In the genomic region with DNA sequence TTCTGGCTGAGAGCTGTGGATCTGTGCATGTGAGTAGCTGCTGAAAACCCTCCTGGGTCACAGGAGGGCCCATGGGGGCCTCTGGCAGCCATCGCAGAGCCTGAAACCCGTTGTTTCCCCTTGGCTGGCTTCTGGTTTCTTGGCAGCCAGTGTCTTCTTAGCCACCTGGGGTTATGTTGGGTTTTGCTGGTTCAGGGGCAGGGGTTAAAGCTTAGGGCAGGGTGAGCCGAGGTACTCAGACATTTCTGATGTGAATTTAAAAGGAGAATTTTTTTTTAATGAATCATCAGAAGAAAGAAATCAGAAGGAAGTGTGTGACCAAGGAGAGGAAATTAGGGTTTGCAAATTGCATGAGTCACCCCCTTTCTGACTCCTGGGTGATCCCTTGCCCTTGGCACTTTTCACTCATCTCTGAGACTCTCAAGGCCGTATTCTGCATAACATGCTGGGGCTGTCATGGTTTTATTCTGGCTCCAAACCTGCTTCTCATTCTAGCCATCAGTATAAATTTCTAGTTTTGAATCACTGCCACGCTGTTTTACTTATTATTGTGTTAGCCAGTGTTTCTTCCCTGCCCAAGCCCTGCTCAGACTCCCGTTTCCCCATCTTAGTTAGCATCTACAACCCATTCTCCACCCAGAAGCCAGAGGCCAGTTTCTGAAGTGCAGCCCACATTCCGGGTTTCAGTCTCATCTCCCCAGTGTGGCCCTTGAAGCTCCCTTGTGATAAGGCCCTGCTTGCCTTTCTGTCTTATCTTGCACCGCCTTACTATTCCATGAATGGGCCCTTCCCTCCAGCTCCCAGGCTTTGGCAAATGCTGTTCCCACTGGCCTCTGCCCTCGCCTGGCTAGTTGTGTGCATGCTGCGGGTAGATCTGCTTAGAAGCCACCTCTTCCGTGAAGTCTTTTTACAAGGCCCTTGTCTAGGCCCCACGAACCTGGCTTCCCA, we compare ENCODE assay signal across 8 cellular contexts. TPM values are rescaled to one million over a fixed set of nuclear protein-coding genes. Genes with fewer than 3 reads are reported as not detected.
DNase-seq lines count a peak whose midpoint lies in the region; ATAC-seq, FAIRE-seq and TF ChIP-seq lines count a peak whose summit lies in the region.

No MANE protein-coding gene starts in this region.

- intact Hi-C loops in GM12878 (cut with micrococcal nuclease; ENCODE audit: unreplicated experiment) (loop anchor here (2.0 kb wide), 1 partner anchor 31 kb away; no protein-coding TSS in a partner anchor), head of caudate nucleus (cut with DNase I) (no loop called here)

- H3K4me3 ChIP-seq in BLaER1 treated with 17β-estradiol and CSF1 and Interleukin-3, amounts not matched to agents 10 nM and 100 nM, result peak overlapping the region in 4 of 10 experiments; percentile 2 to 22 (median 16); a peak in 3 of 20 replicates
- H3K4me3 ChIP-seq in GM12878 (0 out of 2 replicates have a peak overlapping the region, but pooled peaks have one; percentile 11), neural progenitor cell (no peak overlapping the region)

- peak overlapping the region; percentile 86 to 97 (median 91) for H3K4me2 ChIP-seq in BLaER1 treated with 17β-estradiol and CSF1 and Interleukin-3, amounts not matched to agents 10 nM and 100 nM
- H3K4me2 ChIP-seq in GM12878 (ENCODE audit: control insufficient read depth, insufficient read depth), result peak overlapping the region; percentile 57
- H3K4me2 ChIP-seq in neural progenitor cell, result no peak overlapping the region

- peak overlapping the region in 10 of 11 experiments; percentile 41 to 69 (median 62); a peak in 20 of 22 replicates for H3K27ac ChIP-seq in BLaER1 treated with 17β-estradiol and CSF1 and Interleukin-3, amounts not matched to agents 10 nM and 100 nM
- peak overlapping the region; percentile 9 for H3K27ac ChIP-seq in GM12878 (ENCODE audit: control insufficient read depth, insufficient read depth)
- no peak overlapping the region for H3K27ac ChIP-seq in neural progenitor cell

- H3K27me3 ChIP-seq in BLaER1 treated with 17β-estradiol and CSF1 and Interleukin-3, amounts not matched to agents 10 nM and 100 nM, result peaks cover 0 to 17% (median 10%) of the 10 kb centered on the region in 11 experiments; a peak in 7 of 22 replicates
- no peaks in the 10 kb centered on the region for H3K27me3 ChIP-seq in GM12878 (replicated peaks in 1 of 2; ENCODE audit: control insufficient read depth in 2 of 2, insufficient read depth in 2 of 2, low read length in 1 of 2)
- H3K27me3 ChIP-seq in neural progenitor cell, result no peaks in the 10 kb centered on the region

- H2AFZ ChIP-seq in GM12878 (ENCODE audit: control insufficient read depth, low read depth, low read length), result no peak overlapping the region
- no peak overlapping the region for H2AFZ ChIP-seq in neural progenitor cell (replicated peaks)

- ATAC-seq in GM19452 (IDR thresholded peaks at IDR 0.05; ENCODE audit: unreplicated experiment) (peak; percentile 65), HG03457 (IDR thresholded peaks at IDR 0.05; ENCODE audit: unreplicated experiment) (peak; percentile 47), T-cell (replicated peaks in 1 of 4) (peak; percentile 38 to 88 (median 85)), GM12878 (peak; percentile 85)

- H3K4me1 Mint-ChIP-seq in T-cell, result peaks cover 80 to 90% (median 88%) of the 10 kb centered on the region in 3 donors
- H3K4me1 Mint-ChIP-seq in neural progenitor cell, result peaks cover 24% of the 10 kb centered on the region

- 39% methylated on average over 12 of the region's 12 CpGs for WGBS in GM12878 (ENCODE audit: insufficient coverage, insufficient replicate concordance, low lambda C conversion rate, missing lambda C conversion rate)

- BruUV-seq in GM12878 (replicated peaks; lab: Mats Ljungman, UMichigan), result no TSS peak

- DNase-seq in T-cell (peak in 21 of 34 experiments; percentile 5 to 57 (median 25)), GM12878 (ENCODE audit: low read depth, low spot score) (peak; percentile 73), neural progenitor cell (ENCODE audit: low spot score) (no peak), head of caudate nucleus (no peak), occipital lobe (lab: John Stamatoyannopoulos, UW) (no peak)

- TF ChIP-seq POLR2A in GM12878 (IDR thresholded peaks at IDR 0.05; ENCODE audit: low read depth, low read length), result no peak

- peaks cover 0 to 6% (median 0%) of the 10 kb centered on the region in 11 experiments; a peak in 3 of 22 replicates for H3K9me3 ChIP-seq in BLaER1 treated with 17β-estradiol and CSF1 and Interleukin-3, amounts not matched to agents 10 nM and 100 nM (replicated peaks in 1 of 11)
- H3K9me3 ChIP-seq in GM12878 (replicated peaks; ENCODE audit: control insufficient read depth, insufficient read depth, low read length) (no peaks in the 10 kb centered on the region; the same call in 2 of the 3 replicates), neural progenitor cell (ENCODE audit: low read depth) (no peaks in the 10 kb centered on the region)

- H4K20me1 ChIP-seq in BLaER1 treated with 17β-estradiol and CSF1 and Interleukin-3, amounts not matched to agents 10 nM and 100 nM, result peaks cover 0 to 15% (median 0%) of the 10 kb centered on the region in 11 experiments; a peak in 3 of 22 replicates
- no peaks in the 10 kb centered on the region for H4K20me1 ChIP-seq in GM12878 (ENCODE audit: control insufficient read depth, insufficient read depth)
- H4K20me1 ChIP-seq in neural progenitor cell (ENCODE audit: low read depth), result no peaks in the 10 kb centered on the region

- in situ Hi-C loops in GM12878 (cut with MboI), result no loop called here

- peak overlapping the region in 10 of 11 experiments; percentile 2 to 59 (median 46); a peak in 14 of 22 replicates for H3K9ac ChIP-seq in BLaER1 treated with 17β-estradiol and CSF1 and Interleukin-3, amounts not matched to agents 10 nM and 100 nM
- H3K9ac ChIP-seq in GM12878 (ENCODE audit: control insufficient read depth, insufficient read depth, low read length), result no peak overlapping the region
- no peak overlapping the region for H3K9ac ChIP-seq in neural progenitor cell

- peaks cover 87 to 99% (median 93%) of the 10 kb centered on the region in 10 experiments for H3K4me1 ChIP-seq in BLaER1 treated with 17β-estradiol and CSF1 and Interleukin-3, amounts not matched to agents 10 nM and 100 nM
- H3K4me1 ChIP-seq in GM12878 (ENCODE audit: control insufficient read depth, insufficient read depth, low read length) (peaks cover 37% of the 10 kb centered on the region), neural progenitor cell (no peaks in the 10 kb centered on the region)

- H3K79me2 ChIP-seq in GM12878 (ENCODE audit: control insufficient read depth, insufficient read depth, low read length) (no peaks in the 10 kb centered on the region), neural progenitor cell (ENCODE audit: low read depth) (no peaks in the 10 kb centered on the region)

- H3K9me3 Mint-ChIP-seq in T-cell, result peaks cover 0 to 11% (median 10%) of the 10 kb centered on the region in 3 donors
- no peaks in the 10 kb centered on the region for H3K9me3 Mint-ChIP-seq in neural progenitor cell

- SMC1A ChIA-PET in GM12878 (lab: Charles Lee; ENCODE audit: uncharacterized antibody, unreplicated experiment), result interaction anchor here (0.6 to 9.5 kb wide), 16 partner anchors 9 to 204 kb away, joined by 3 to 111 read pairs (median 4); no protein-coding TSS in a partner anchor

- no peak for TF ChIP-seq CTCF in GM12878 (IDR thresholded peaks at IDR 0.05 in 2 of 3, conservative IDR thresholded peaks at IDR 0.05 in 1 of 3; ENCODE audit: control insufficient read depth in 2 of 3, extremely low read depth in 1 of 3, insufficient read depth in 1 of 3, low read depth in 3 of 3, low read length in 3 of 3)
- no peak for TF ChIP-seq CTCF in neural progenitor cell (IDR thresholded peaks at IDR 0.05)

- 0 out of 4 replicates have a peak, but pooled peaks of 1 of the 2 experiments have one; percentile 5 for TF ChIP-seq EP300 in GM12878 (IDR thresholded peaks at IDR 0.05; ENCODE audit: borderline replicate concordance in 1 of 2, control insufficient read depth in 1 of 2, low read depth in 2 of 2, low read length in 2 of 2)

- H3F3A ChIP-seq in neural progenitor cell (ENCODE audit: low read depth), result no peaks in the 10 kb centered on the region

- H3K4me3 Mint-ChIP-seq in T-cell (peak overlapping the region in 1 of 3 donors; percentile 49), neural progenitor cell (no peak overlapping the region)

- no peak for FAIRE-seq in GM12878 (lab: Jason Lieb, UNC)

- POLR2A ChIA-PET in T-cell (lab: Charles Lee), result interaction anchor here in 1 of 2 donors (0.6 kb wide), 1 partner anchor 13 kb away, joined by 3 read pairs; no protein-coding TSS in a partner anchor
- POLR2A ChIA-PET in GM12878 (lab: Charles Lee), result interaction anchor here (0.6 to 4.9 kb wide), 5 partner anchors 8 to 132 kb away, joined by 3 to 36 read pairs (median 3); no protein-coding TSS in a partner anchor

- CTCF ChIA-PET in T-cell (lab: Charles Lee), result no interaction called here
- CTCF ChIA-PET in GM12878 (lab: Yijun Ruan, JAX), result interaction anchor here (0.7 to 6.1 kb wide), 14 partner anchors 9 to 417 kb away, joined by 3 to 34 read pairs (median 4); no protein-coding TSS in a partner anchor

- TF ChIP-seq RAD21 in GM12878 (IDR thresholded peaks at IDR 0.05; ENCODE audit: insufficient read depth, low read depth, low read length), result no peak

- peak overlapping the region; percentile 2 to 17 for H3K27ac Mint-ChIP-seq in T-cell
- H3K27ac Mint-ChIP-seq in neural progenitor cell, result peak overlapping the region; percentile 93

- RAD21 ChIA-PET in GM12878 (lab: Charles Lee; ENCODE audit: unreplicated experiment), result interaction anchor here (0.7 to 3.2 kb wide), 19 partner anchors 13 to 205 kb away, joined by 3 to 29 read pairs (median 4); no protein-coding TSS in a partner anchor

- peaks cover 0 to 10% of the 10 kb centered on the region in 2 donors for H3K27me3 Mint-ChIP-seq in T-cell
- peaks cover 4% of the 10 kb centered on the region for H3K27me3 Mint-ChIP-seq in neural progenitor cell (ENCODE audit: insufficient read depth, low read depth)

- no peaks in the 10 kb centered on the region for H3K36me3 ChIP-seq in BLaER1 treated with 17β-estradiol and CSF1 and Interleukin-3, amounts not matched to agents 10 nM and 100 nM
- H3K36me3 ChIP-seq in GM12878 (ENCODE audit: control insufficient read depth in 2 of 2, insufficient read depth in 2 of 2, low read length in 1 of 2), result no peaks in the 10 kb centered on the region
- no peaks in the 10 kb centered on the region for H3K36me3 ChIP-seq in neural progenitor cell

- H3K36me3 Mint-ChIP-seq in T-cell (peaks cover 2% of the 10 kb centered on the region), neural progenitor cell (no peaks in the 10 kb centered on the region)

RNA-seq across cellular contexts. Expression of gene TOX2, which starts 40.9 kb away (rescaled TPM):
- 1 to 10 TPM in 4 of 5 donors, under 1 TPM in 1; 0.38 to 3.0 (median 1.6) TPM for total RNA-seq in T-cell
- total RNA-seq in GM12878 (2013; cell fraction: nucleolus; rRNA removed), result 10.6 and 14.4 TPM in 2 replicates
- total RNA-seq in GM12878 (2014; rRNA removed), result 8.0 and 8.5 TPM in 2 replicates
- total RNA-seq in GM12878 (2014; rRNA removed; fragmentation: Illumina TruSeq; extraction: Trizol), result 3.1 and 3.9 TPM in 2 replicates
- 40.5 and 40.6 TPM in 2 replicates for total RNA-seq in GM12878 (2021)
- polyA plus RNA-seq in GM12878 (2011; ENCODE audit: low read depth), result 4.9 TPM
- 4.7 and 6.8 TPM in 2 replicates for polyA plus RNA-seq in GM12878 (2011; rRNA removed)
- 9.0 and 15.7 TPM in 2 replicates for polyA plus RNA-seq in GM12878 (2011; cell fraction: cytosol; rRNA removed)
- polyA plus RNA-seq in GM12878 (2011; cell fraction: nucleus; rRNA removed), result 32.9 and 42.5 TPM in 2 replicates
- 11.0 and 15.1 TPM in 2 replicates for polyA plus RNA-seq in GM12878 (2012)
- 6.5 and 14.9 TPM in 2 replicates for polyA plus RNA-seq in GM12878 (2014; fragmentation: Illumina TruSeq; extraction: Trizol)
- polyA plus RNA-seq in GM12878 (2014; fragmentation: Nextera tagmentation; extraction: Ambion mirVana), result 1 to 10 TPM; 2.6 to 6.2 TPM
- polyA plus RNA-seq in GM12878 (2014; rRNA removed), result 16.5 and 21.9 TPM in 2 replicates
- polyA plus RNA-seq in GM12878 (2016; fragmentation: Nextera tagmentation; extraction: Ambion mirVana), result 10 to 100 TPM in 1 of 2 experiments, 1 to 10 TPM in 1; 7.3 to 23.8 TPM
- polyA minus RNA-seq in GM12878 (2011; rRNA and poly(A)+ RNA removed), result 4.6 and 11.5 TPM in 2 replicates
- 18.1 and 22.3 TPM in 2 replicates for polyA minus RNA-seq in GM12878 (2011; cell fraction: cytosol; rRNA and poly(A)+ RNA removed)
- 8.6 and 14.6 TPM in 2 replicates for polyA minus RNA-seq in GM12878 (2011; cell fraction: nucleus; rRNA and poly(A)+ RNA removed)
- total RNA-seq in neural progenitor cell (ENCODE audit: low replicate concordance), result 1.8 TPM in 1 of 2 replicates, not detected in the other
- 0.31 TPM for total RNA-seq in occipital lobe

Comparison
In these comparisons a context has a peak if more than half of its experiments do, and no peak if none do; other contexts are left out.
1. H3K9ac ChIP-seq: peak in BLaER1 treated with 17β-estradiol and CSF1 and Interleukin-3, amounts not matched to agents 10 nM and 100 nM (10 of 11); none in GM12878 (single experiment) and neural progenitor cell (single experiment).
2. DNase-seq: peak in T-cell (21 of 34) and GM12878 (single experiment); none in neural progenitor cell (single experiment), head of caudate nucleus (0 of 42) and occipital lobe (single experiment).
3. Peak in every context shown above with its lines, with median percentiles within 50 percentile points of each other: ATAC-seq.